ENCODE assay signal across 1 cellular context in genomic region chr12:101021911-101022388, GRCh38.
TF ChIP-seq lines count a peak whose summit lies in the region.

No MANE protein-coding gene starts in this region.

TF ChIP-seq in HepG2, 621 proteins besides CTCF, POLR2A, EP300 and RAD21 (continued from another document):
- TF ChIP-seq, protein P1, sequence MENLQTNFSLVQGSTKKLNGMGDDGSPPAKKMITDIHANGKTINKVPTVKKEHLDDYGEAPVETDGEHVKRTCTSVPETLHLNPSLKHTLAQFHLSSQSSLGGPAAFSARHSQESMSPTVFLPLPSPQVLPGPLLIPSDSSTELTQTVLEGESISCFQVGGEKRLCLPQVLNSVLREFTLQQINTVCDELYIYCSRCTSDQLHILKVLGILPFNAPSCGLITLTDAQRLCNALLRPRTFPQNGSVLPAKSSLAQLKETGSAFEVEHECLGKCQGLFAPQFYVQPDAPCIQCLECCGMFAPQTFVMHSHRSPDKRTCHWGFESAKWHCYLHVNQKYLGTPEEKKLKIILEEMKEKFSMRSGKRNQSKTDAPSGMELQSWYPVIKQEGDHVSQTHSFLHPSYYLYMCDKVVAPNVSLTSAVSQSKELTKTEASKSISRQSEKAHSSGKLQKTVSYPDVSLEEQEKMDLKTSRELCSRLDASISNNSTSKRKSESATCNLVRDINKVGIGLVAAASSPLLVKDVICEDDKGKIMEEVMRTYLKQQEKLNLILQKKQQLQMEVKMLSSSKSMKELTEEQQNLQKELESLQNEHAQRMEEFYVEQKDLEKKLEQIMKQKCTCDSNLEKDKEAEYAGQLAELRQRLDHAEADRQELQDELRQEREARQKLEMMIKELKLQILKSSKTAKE (CRISPR knock-in tag; IDR thresholded peaks at IDR 0.05; ENCODE audit: borderline replicate concordance): no peak
- TF ChIP-seq MATR3 (CRISPR knock-in tag; IDR thresholded peaks at IDR 0.05) (no peak), ISX (CRISPR knock-in tag; conservative IDR thresholded peaks at IDR 0.05) (no peak)
